8 cellular contexts compared by ENCODE assay signal in genomic region chr17:36183001-36183810, GRCh38. TPM values are rescaled to one million over a fixed set of nuclear protein-coding genes. Genes with fewer than 3 reads are reported as not detected.
A peak's percentile ranks its signal among the peaks of the same experiment; 100 is the strongest.
DNase-seq lines count a peak whose midpoint lies in the region; ATAC-seq and TF ChIP-seq lines count a peak whose summit lies in the region.

No MANE protein-coding gene starts in this region.

- TF ChIP-seq CTCF in HEK293 (tag by site-specific recombination; IDR thresholded peaks at IDR 0.05) (no peak), esophagus squamous epithelium (IDR thresholded peaks at IDR 0.05) (no peak), natural killer cell (IDR thresholded peaks at IDR 0.05) (no peak)

- no peaks in the 10 kb centered on the region for H3K9me3 Mint-ChIP-seq in natural killer cell

- H3K4me1 Mint-ChIP-seq in natural killer cell: peaks cover 47 to 72% of the 10 kb centered on the region in 2 donors

- POLR2A ChIA-PET in HEK293 (lab: Yijun Ruan, JAX): interaction anchor here (0.8 kb wide), 2 partner anchors 50 to 65 kb away, joined by 3 to 4 read pairs; no protein-coding TSS in a partner anchor

- peak in 1 of 4 donors; percentile 31 for TF ChIP-seq POLR2A in esophagus squamous epithelium (IDR thresholded peaks at IDR 0.05)

- CTCF ChIA-PET in HEK293 (lab: Yijun Ruan, JAX): interaction anchor here (0.6 to 3.5 kb wide), 4 partner anchors 29 to 288 kb away, joined by 3 to 19 read pairs (median 3); no protein-coding TSS in a partner anchor

- DNase-seq in DMS53 (lab: John Stamatoyannopoulos, UW): peak; percentile 89
- no peak for DNase-seq in esophagus squamous epithelium (lab: John Stamatoyannopoulos, UW)
- peak; percentile 68 for DNase-seq in natural killer cell

- H3K4me3 ChIP-seq in HEK293 (ENCODE audit: low read depth, low read length) (peak overlapping the region; percentile 31), esophagus squamous epithelium (peak overlapping the region; percentile 26 to 74 (median 56))

- peak overlapping the region; percentile 93 to 98 for H3K27ac Mint-ChIP-seq in natural killer cell

- H3K27me3 ChIP-seq in esophagus squamous epithelium: peaks cover 0 to 53% (median 4%) of the 10 kb centered on the region in 4 donors

- H3K4me3 Mint-ChIP-seq in natural killer cell: peak overlapping the region; percentile 92

- peak; percentile 91 for ATAC-seq in SK-N-SH treated with all-trans-retinoic acid at 6 μM for 48 hours
- peak; percentile 58 to 61 (median 59) for ATAC-seq in natural killer cell
- no peak for ATAC-seq in GM19395 (IDR thresholded peaks at IDR 0.05; ENCODE audit: unreplicated experiment)
- no peak for ATAC-seq in HG03520 (IDR thresholded peaks at IDR 0.05; ENCODE audit: unreplicated experiment)
- ATAC-seq in HG02970 (IDR thresholded peaks at IDR 0.05; ENCODE audit: low FRiP score, unreplicated experiment): no peak

- WGBS in esophagus squamous epithelium, 2 donors: 0% methylated on average over 2 of the region's 72 CpGs; no CpG with 5 or more reads in 1 of the 2 donors

- intact Hi-C loops in esophagus squamous epithelium (cut with DNase I): no loop called here
- intact Hi-C loops in natural killer cell (cut with micrococcal nuclease): loop anchor here (5.0 to 10.0 kb wide), 3 partner anchors 34 to 648 kb away; partner anchors contain the start of gene SLFN12L

- H3K36me3 Mint-ChIP-seq in natural killer cell: no peaks in the 10 kb centered on the region

- H3K4me1 ChIP-seq in HEK293 (ENCODE audit: control insufficient read depth, insufficient read depth, low read length) (no peaks in the 10 kb centered on the region), esophagus squamous epithelium (peaks cover 4 to 23% (median 18%) of the 10 kb centered on the region in 3 donors)

- H3K36me3 ChIP-seq in HEK293 (ENCODE audit: control insufficient read depth in 2 of 2, insufficient read depth in 1 of 2, low read length in 2 of 2): no peaks in the 10 kb centered on the region
- no peaks in the 10 kb centered on the region for H3K36me3 ChIP-seq in esophagus squamous epithelium

- no peaks in the 10 kb centered on the region for H3K27me3 Mint-ChIP-seq in natural killer cell (ENCODE audit: low read depth in 2 of 2)

- no peaks in the 10 kb centered on the region for H3K9me3 ChIP-seq in HEK293 (ENCODE audit: control insufficient read depth, insufficient read depth, low read depth, low read length)
- H3K9me3 ChIP-seq in esophagus squamous epithelium: no peaks in the 10 kb centered on the region

- H3K27ac ChIP-seq in HEK293 (ENCODE audit: extremely low read depth, low read depth, low read length) (0 out of 2 replicates have a peak overlapping the region, but pooled peaks have one; percentile 9), esophagus squamous epithelium (peak overlapping the region; percentile 16 to 73 (median 49))

TF ChIP-seq in HEK293, 187 proteins besides CTCF, POLR2A, EP300 and RAD21:
- TF ChIP-seq ZNF791 (tag by site-specific recombination; IDR thresholded peaks at IDR 0.05): no peak
- peak; percentile 76 for TF ChIP-seq ZNF335 (tag by site-specific recombination; conservative IDR thresholded peaks at IDR 0.05)

TF ChIP-seq in SK-N-SH treated with all-trans-retinoic acid at 6 μM for 48 hours, 23 proteins besides CTCF, POLR2A, EP300 and RAD21:
- no peak for TF ChIP-seq ESRRG (CRISPR knock-in tag; IDR thresholded peaks at IDR 0.05)
- TF ChIP-seq PATZ1 (CRISPR knock-in tag; IDR thresholded peaks at IDR 0.05; ENCODE audit: borderline replicate concordance): no peak
- TF ChIP-seq TCF4 (CRISPR knock-in tag; IDR thresholded peaks at IDR 0.05; ENCODE audit: borderline replicate concordance): no peak

RNA-seq across cellular contexts. Expression of gene TBC1D3B, which starts 6.8 kb away (rescaled TPM):
- total RNA-seq in esophagus squamous epithelium: 10 to 100 TPM in 1 of 4 donors, 1 to 10 TPM in 2, not detected in 1; 2.9 to 11.7 (median 9.4) TPM
- total RNA-seq in natural killer cell: 10 to 100 TPM in 1 of 3 donors, 1 to 10 TPM in 2; 4.3 to 10.7 (median 8.2) TPM

RNA-seq across cellular contexts. Expression of gene CCL3L1, which starts 13.4 kb away (rescaled TPM):
- 1 to 10 TPM in 1 of 4 donors, not detected in 3; 3.5 TPM for total RNA-seq in esophagus squamous epithelium
- total RNA-seq in natural killer cell: 10 to 100 TPM; 22.2 to 73.9 (median 55.9) TPM

RNA-seq across cellular contexts. Expression of gene CCL4L2, which starts 27.7 kb away (rescaled TPM):
- 1 to 10 TPM in 1 of 4 donors, under 1 TPM in 2, not detected in 1; 0.35 to 1.6 (median 0.76) TPM for total RNA-seq in esophagus squamous epithelium
- total RNA-seq in natural killer cell: 10 to 100 TPM; 23.7 to 31.2 (median 25.4) TPM

Comparison
In these comparisons a context has a peak if more than half of its experiments do, and no peak if none do; other contexts are left out.
1. ATAC-seq: peak in SK-N-SH treated with all-trans-retinoic acid at 6 μM for 48 hours (single experiment) and natural killer cell (3 of 3); none in GM19395 (single experiment), HG03520 (single experiment) and HG02970 (single experiment).
2. RNA of gene CCL3L1, which starts 13.4 kb away (total RNA-seq): 22.2 to 73.9 TPM in natural killer cell; 3.5 TPM in esophagus squamous epithelium; every median in the first group is over 4 times any median in the second.